24 cellular contexts compared by ENCODE assay signal in genomic region chr12:18361431-18361830, GRCh38.
A peak's percentile ranks its signal among the peaks of the same experiment; 100 is the strongest.
DNase-seq lines count a peak whose midpoint lies in the region; ATAC-seq, FAIRE-seq and TF ChIP-seq lines count a peak whose summit lies in the region.
"Had no signal": no experiment of that assay in that cellular context is flagged by ENCODE, and none has a peak within 500 bp of the region (broad histone marks: within the 10 kb centered on the region; RNA-seq: fewer than 3 reads in every experiment).

No MANE protein-coding gene starts in this region.

- peaks cover 2% of the 10 kb centered on the region for H3K4me1 Mint-ChIP-seq in mesothelial cell of epicardium
- H3K4me1 Mint-ChIP-seq: CD8-positive, alpha-beta memory T cell had no signal

- H3K27me3 ChIP-seq in WERI-Rb-1 (ENCODE audit: insufficient read depth, low read depth, severe bottlenecking), result no peaks in the 10 kb centered on the region
- H3K27me3 ChIP-seq: MG63 had no signal

- peak; percentile 15 for DNase-seq in DMS53 (lab: John Stamatoyannopoulos, UW)
- no peak for DNase-seq in DMS53 treated with DMSO at 0.1 percent for 48 hours (lab: John Stamatoyannopoulos, UW; ENCODE audit: unreplicated experiment)
- DNase-seq in mesothelial cell of epicardium (ENCODE audit: low spot score in 2 of 2, unreplicated experiment in 2 of 2), result no peak
- DNase-seq in T-helper 1 cell, result no peak
- no peak for DNase-seq in DMS153 treated with DMSO at 0.1 percent for 48 hours (lab: John Stamatoyannopoulos, UW; ENCODE audit: unreplicated experiment)
- no peak for DNase-seq in WERI-Rb-1
- DNase-seq: CD8-positive, alpha-beta memory T cell; DMS79; GM23248; H9; MG63; NCI-H1417; NCI-H1694 treated with DMSO at 0.1 percent for 48 hours; NCI-H2081 treated with DMSO at 0.1 percent for 48 hours; NCI-H446; NCI-H526 had no signal

- H3K4me3 ChIP-seq in WERI-Rb-1 (ENCODE audit: low read depth, low read length), result no peak overlapping the region
- H3K4me3 ChIP-seq: GM23248, K562, MG63 had no signal

- peak; percentile 35 for FAIRE-seq in endometrium (lab: Jason Lieb, UNC)
- FAIRE-seq: HepG2, K562 had no signal

- H3K27me3 Mint-ChIP-seq in mesothelial cell of epicardium (ENCODE audit: low read depth), result no peaks in the 10 kb centered on the region
- H3K27me3 Mint-ChIP-seq: CD8-positive, alpha-beta memory T cell had no signal

- no peak overlapping the region for H3K27ac ChIP-seq in WERI-Rb-1
- H3K27ac ChIP-seq: 22Rv1, C4-2B, GM23248, HL-60 had no signal

- no peak for ATAC-seq in HG02588 (IDR thresholded peaks at IDR 0.05; ENCODE audit: unreplicated experiment)
- ATAC-seq: HepG2, K562, Right ventricle myocardium inferior had no signal

- H3K36me3 Mint-ChIP-seq in mesothelial cell of epicardium, result peaks cover 2% of the 10 kb centered on the region
- H3K36me3 Mint-ChIP-seq: CD8-positive, alpha-beta memory T cell had no signal

- H3K4me3 Mint-ChIP-seq in mesothelial cell of epicardium, result no peak overlapping the region
- H3K4me3 Mint-ChIP-seq: CD8-positive, alpha-beta memory T cell; H9 had no signal

- no peaks in the 10 kb centered on the region for H3K9me3 ChIP-seq in WERI-Rb-1 (ENCODE audit: severe bottlenecking)

- H3K36me3 ChIP-seq in WERI-Rb-1, result no peaks in the 10 kb centered on the region
- H3K36me3 ChIP-seq: MG63 had no signal

- no peak overlapping the region for H3K27ac Mint-ChIP-seq in mesothelial cell of epicardium
- H3K27ac Mint-ChIP-seq: CD8-positive, alpha-beta memory T cell; H9 had no signal

- H3K9me3 Mint-ChIP-seq in mesothelial cell of epicardium, result peaks cover 15% of the 10 kb centered on the region

- TF ChIP-seq CTCF in mesothelial cell of epicardium (IDR thresholded peaks at IDR 0.05; ENCODE audit: unreplicated experiment), result peak; percentile 33
- no peak for TF ChIP-seq CTCF in WERI-Rb-1 (IDR thresholded peaks at IDR 0.05; ENCODE audit: low read depth, low read length)
